In the genomic region with DNA sequence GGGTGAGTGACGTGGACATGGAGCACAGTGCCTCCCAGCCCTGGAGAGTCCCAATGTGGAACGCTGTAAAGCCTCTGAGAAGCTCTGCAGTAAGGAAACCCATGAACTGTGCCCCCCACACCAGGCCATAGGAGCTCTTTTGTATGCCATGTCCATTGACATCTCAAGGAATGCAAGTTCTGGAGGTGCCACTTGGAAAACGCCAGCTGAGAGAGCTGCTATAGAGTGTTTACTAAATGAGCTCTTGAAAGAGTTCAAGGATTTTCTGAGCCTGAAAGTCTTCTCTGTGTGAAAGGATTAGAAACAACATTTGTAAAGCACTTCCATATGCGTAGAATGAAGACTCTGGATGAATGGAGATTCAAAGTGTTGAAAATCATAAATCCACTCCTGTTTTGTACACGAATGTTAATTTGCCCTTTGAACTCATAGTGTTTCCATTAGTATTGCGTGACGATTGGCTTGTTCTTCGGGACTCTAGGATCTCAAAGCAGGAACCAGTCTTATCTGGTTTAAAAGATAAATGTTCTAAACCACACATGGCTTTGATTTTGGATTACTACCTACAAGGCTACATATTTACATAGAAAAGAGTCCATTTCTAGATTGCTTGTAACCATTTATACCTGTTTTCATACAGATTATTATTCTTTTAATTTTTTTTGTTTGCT, we compare ENCODE assay signal across 1 cellular context.
TF ChIP-seq lines count a peak whose summit lies in the region.

No MANE protein-coding gene starts in this region.

TF ChIP-seq in SK-N-SH treated with all-trans-retinoic acid at 6 μM for 48 hours, 23 proteins besides CTCF, POLR2A, EP300 and RAD21 (continued from another document):
- TF ChIP-seq, protein P1, sequence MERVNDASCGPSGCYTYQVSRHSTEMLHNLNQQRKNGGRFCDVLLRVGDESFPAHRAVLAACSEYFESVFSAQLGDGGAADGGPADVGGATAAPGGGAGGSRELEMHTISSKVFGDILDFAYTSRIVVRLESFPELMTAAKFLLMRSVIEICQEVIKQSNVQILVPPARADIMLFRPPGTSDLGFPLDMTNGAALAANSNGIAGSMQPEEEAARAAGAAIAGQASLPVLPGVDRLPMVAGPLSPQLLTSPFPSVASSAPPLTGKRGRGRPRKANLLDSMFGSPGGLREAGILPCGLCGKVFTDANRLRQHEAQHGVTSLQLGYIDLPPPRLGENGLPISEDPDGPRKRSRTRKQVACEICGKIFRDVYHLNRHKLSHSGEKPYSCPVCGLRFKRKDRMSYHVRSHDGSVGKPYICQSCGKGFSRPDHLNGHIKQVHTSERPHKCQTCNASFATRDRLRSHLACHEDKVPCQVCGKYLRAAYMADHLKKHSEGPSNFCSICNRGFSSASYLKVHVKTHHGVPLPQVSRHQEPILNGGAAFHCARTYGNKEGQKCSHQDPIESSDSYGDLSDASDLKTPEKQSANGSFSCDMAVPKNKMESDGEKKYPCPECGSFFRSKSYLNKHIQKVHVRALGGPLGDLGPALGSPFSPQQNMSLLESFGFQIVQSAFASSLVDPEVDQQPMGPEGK (CRISPR knock-in tag; IDR thresholded peaks at IDR 0.05; ENCODE audit: borderline replicate concordance): no peak
- TF ChIP-seq PPARA (CRISPR knock-in tag; IDR thresholded peaks at IDR 0.05; ENCODE audit: borderline replicate concordance) (no peak), ZC3H10 (CRISPR knock-in tag; IDR thresholded peaks at IDR 0.05) (no peak), OSR1 (CRISPR knock-in tag; IDR thresholded peaks at IDR 0.05) (no peak), ZNF70 (CRISPR knock-in tag; IDR thresholded peaks at IDR 0.05) (no peak), CSDC2 (CRISPR knock-in tag; IDR thresholded peaks at IDR 0.05) (no peak), ZFP3 (CRISPR knock-in tag; IDR thresholded peaks at IDR 0.05) (no peak), BACH2 (CRISPR knock-in tag; IDR thresholded peaks at IDR 0.05; ENCODE audit: borderline replicate concordance) (no peak)
- TF ChIP-seq, protein P2, sequence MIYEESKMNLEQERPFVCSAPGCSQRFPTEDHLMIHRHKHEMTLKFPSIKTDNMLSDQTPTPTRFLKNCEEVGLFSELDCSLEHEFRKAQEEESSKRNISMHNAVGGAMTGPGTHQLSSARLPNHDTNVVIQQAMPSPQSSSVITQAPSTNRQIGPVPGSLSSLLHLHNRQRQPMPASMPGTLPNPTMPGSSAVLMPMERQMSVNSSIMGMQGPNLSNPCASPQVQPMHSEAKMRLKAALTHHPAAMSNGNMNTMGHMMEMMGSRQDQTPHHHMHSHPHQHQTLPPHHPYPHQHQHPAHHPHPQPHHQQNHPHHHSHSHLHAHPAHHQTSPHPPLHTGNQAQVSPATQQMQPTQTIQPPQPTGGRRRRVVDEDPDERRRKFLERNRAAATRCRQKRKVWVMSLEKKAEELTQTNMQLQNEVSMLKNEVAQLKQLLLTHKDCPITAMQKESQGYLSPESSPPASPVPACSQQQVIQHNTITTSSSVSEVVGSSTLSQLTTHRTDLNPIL (CRISPR knock-in tag; IDR thresholded peaks at IDR 0.05; ENCODE audit: low read depth): no peak
